ENCODE assay signal across 1 cellular context in genomic region chr9:71791875-71792274, GRCh38.
TF ChIP-seq lines count a peak whose summit lies in the region.

No MANE protein-coding gene starts in this region.

TF ChIP-seq in H1, 55 proteins besides CTCF, POLR2A, EP300 and RAD21:
- TF ChIP-seq GABPA (IDR thresholded peaks at IDR 0.05; ENCODE audit: borderline replicate concordance, insufficient read depth, low read length) (no peak), CEBPB (IDR thresholded peaks at IDR 0.05; ENCODE audit: low read depth, low read length) (no peak), NANOG (IDR thresholded peaks at IDR 0.05; ENCODE audit: insufficient read depth, low read depth, low read length, poor library complexity, severe bottlenecking) (no peak), CBX5 (IDR thresholded peaks at IDR 0.05; ENCODE audit: low read depth, low read length) (no peak), SP4 (IDR thresholded peaks at IDR 0.05; ENCODE audit: low read length) (no peak), SIN3A (conservative IDR thresholded peaks at IDR 0.05 in 1 of 2, IDR thresholded peaks at IDR 0.05 in 1 of 2; ENCODE audit: low read depth in 1 of 2, low read length in 2 of 2) (no peak), TCF12 (IDR thresholded peaks at IDR 0.05; ENCODE audit: low read depth, low read length) (no peak), KDM1A (IDR thresholded peaks at IDR 0.05; ENCODE audit: borderline replicate concordance, low read length) (no peak), RXRA (IDR thresholded peaks at IDR 0.05; ENCODE audit: insufficient read depth, low read depth, low read length) (no peak), BACH1 (IDR thresholded peaks at IDR 0.05; ENCODE audit: low read length) (no peak), EGR1 (IDR thresholded peaks at IDR 0.05; ENCODE audit: borderline replicate concordance, low read depth, low read length) (no peak), SUZ12 (IDR thresholded peaks at IDR 0.05; ENCODE audit: low read length) (no peak), KDM5A (IDR thresholded peaks at IDR 0.05; ENCODE audit: low read length) (no peak), RFX5 (IDR thresholded peaks at IDR 0.05; ENCODE audit: borderline replicate concordance, low read depth, low read length) (no peak), POLR2AphosphoS5 (IDR thresholded peaks at IDR 0.05; ENCODE audit: low read depth, low read length) (no peak)
